23 cellular contexts compared by ENCODE assay signal in the genomic region with DNA sequence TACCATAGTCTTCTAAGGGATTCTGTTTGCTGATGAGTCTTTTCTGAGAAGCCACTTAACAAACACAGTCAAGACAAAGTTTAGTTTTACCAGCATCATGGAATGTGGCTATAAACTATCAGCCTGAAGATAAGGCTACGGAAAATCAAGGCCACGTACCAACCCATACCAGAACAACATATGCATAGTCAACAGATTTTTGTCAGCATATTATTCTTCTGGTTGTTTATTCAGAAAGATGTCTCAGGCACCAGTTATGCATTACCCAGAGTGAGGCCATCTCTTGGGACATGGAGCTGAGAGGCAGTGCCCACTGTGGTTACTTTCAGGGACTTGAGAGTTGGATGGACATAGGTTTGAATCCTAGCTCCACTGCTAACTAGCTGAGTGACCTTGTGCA.
DNase-seq lines count a peak whose midpoint lies in the region; ATAC-seq, FAIRE-seq and TF ChIP-seq lines count a peak whose summit lies in the region.
"Had no signal": no experiment of that assay in that cellular context is flagged by ENCODE, and none has a peak within 500 bp of the region (broad histone marks: within the 10 kb centered on the region; RNA-seq: fewer than 3 reads in every experiment).

No MANE protein-coding gene starts in this region.

- no peaks in the 10 kb centered on the region for H4K20me1 ChIP-seq in HepG2 (ENCODE audit: insufficient read depth, low read length)
- H4K20me1 ChIP-seq in OCI-LY7 (ENCODE audit: insufficient read depth, low read length), result no peaks in the 10 kb centered on the region
- H4K20me1 ChIP-seq in K562 (replicated peaks; ENCODE audit: control insufficient read depth, insufficient read depth, low read length), result no peaks in the 10 kb centered on the region
- H4K20me1 ChIP-seq: BLaER1 had no signal

- H3K18ac ChIP-seq in mesenchymal stem cell (ENCODE audit: low read depth in 1 of 2, low read length in 2 of 2), result peak overlapping the region in 1 of 2 experiments; percentile 2

- CTCF ChIA-PET in HepG2 (lab: Yijun Ruan, JAX; ENCODE audit: low intra/inter-chr PET ratio, low total read pairs) (no interaction called here), OCI-LY7 (lab: Charles Lee; ENCODE audit: unreplicated experiment) (no interaction called here), K562 (lab: Yijun Ruan, JAX; ENCODE audit: low intra/inter-chr PET ratio) (no interaction called here)

- H3K79me2 ChIP-seq in HepG2 (ENCODE audit: insufficient read depth, low read length) (no peaks in the 10 kb centered on the region), OCI-LY7 (ENCODE audit: insufficient read depth, low read depth, low read length) (no peaks in the 10 kb centered on the region), K562 (ENCODE audit: control insufficient read depth, insufficient read depth, low read length) (no peaks in the 10 kb centered on the region)

- H4K8ac ChIP-seq in mesenchymal stem cell (ENCODE audit: low read length), result no peak overlapping the region

- TF ChIP-seq POLR2A in HepG2 (IDR thresholded peaks at IDR 0.05; ENCODE audit: insufficient read depth in 1 of 2, low read depth in 2 of 2, low read length in 2 of 2) (no peak), right lobe of liver (IDR thresholded peaks at IDR 0.05) (no peak), K562 (conservative IDR thresholded peaks at IDR 0.05) (no peak)

- H2AFZ ChIP-seq in HepG2 (ENCODE audit: low read length) (no peak overlapping the region), OCI-LY7 (ENCODE audit: low read length) (peak overlapping the region; percentile 93; the same call in 1 of the 2 replicates), K562 (ENCODE audit: low read depth, low read length) (no peak overlapping the region), mesenchymal stem cell (ENCODE audit: low read depth, low read length) (no peak overlapping the region)

- no peak overlapping the region for H2BK120ac ChIP-seq in mesenchymal stem cell (ENCODE audit: low read depth, low read length)

- H4K91ac ChIP-seq in mesenchymal stem cell (ENCODE audit: low read length), result no peak overlapping the region

- no peak overlapping the region for H3K4ac ChIP-seq in mesenchymal stem cell (ENCODE audit: low read depth in 1 of 2, low read length in 2 of 2)

- H3K4me2 ChIP-seq in HepG2 (ENCODE audit: low read depth, low read length) (no peak overlapping the region), OCI-LY7 (ENCODE audit: low read length) (peak overlapping the region; percentile 33; the same call in 1 of the 2 replicates), K562 (ENCODE audit: insufficient read depth, low read length) (no peak overlapping the region), mesenchymal stem cell (ENCODE audit: low read length, poor library complexity, severe bottlenecking) (no peak overlapping the region)
- H3K4me2 ChIP-seq: BLaER1 had no signal

- H3K9me2 ChIP-seq in OCI-LY7 (ENCODE audit: insufficient read depth, low read length), result no peaks in the 10 kb centered on the region

- DNase-seq in HepG2 (ENCODE audit: low spot score) (no peak), right lobe of liver (no peak), OCI-LY7 (ENCODE audit: low spot score) (no peak), K562 (ENCODE audit: extremely low read depth in 1 of 4, low spot score in 3 of 4) (no peak), mesenchymal stem cell (peak; percentile 24), Kasumi-1 (lab: John Stamatoyannopoulos, UW) (no peak), NCI-H82 treated with DMSO at 0.1 percent for 48 hours (lab: John Stamatoyannopoulos, UW; ENCODE audit: unreplicated experiment) (no peak)
- DNase-seq: ACHN; BE2C; C1 segment of cervical spinal cord; CD4-positive, alpha-beta memory T cell; CD4-positive, CD25-positive, alpha-beta regulatory T cell; CD8-positive, alpha-beta memory T cell; COR-L47; DMS 273 treated with DMSO at 0.1 percent for 48 hours; DMS79 treated with DMSO at 0.1 percent for 48 hours; GF-D8 had no signal

- H3K9me3 ChIP-seq in HepG2 (ENCODE audit: low read length), result no peaks in the 10 kb centered on the region
- no peaks in the 10 kb centered on the region for H3K9me3 ChIP-seq in right lobe of liver
- H3K9me3 ChIP-seq in OCI-LY7 (ENCODE audit: low read length), result no peaks in the 10 kb centered on the region
- no peaks in the 10 kb centered on the region for H3K9me3 ChIP-seq in K562 (replicated peaks; ENCODE audit: control insufficient read depth, insufficient read depth, low read depth, low read length)
- no peaks in the 10 kb centered on the region for H3K9me3 ChIP-seq in mesenchymal stem cell (ENCODE audit: control insufficient read depth, low read length)
- H3K9me3 ChIP-seq: BE2C, BLaER1 had no signal

- no peaks in the 10 kb centered on the region for H3K79me1 ChIP-seq in mesenchymal stem cell (replicated peaks; ENCODE audit: low read length, poor library complexity, severe bottlenecking)

- no peaks in the 10 kb centered on the region for H3K36me3 ChIP-seq in HepG2 (replicated peaks in 1 of 2; ENCODE audit: control insufficient read depth in 1 of 2, insufficient read depth in 2 of 2, low read length in 2 of 2)
- H3K36me3 ChIP-seq in right lobe of liver, result no peaks in the 10 kb centered on the region
- no peaks in the 10 kb centered on the region for H3K36me3 ChIP-seq in OCI-LY7 (ENCODE audit: insufficient read depth, low read length)
- H3K36me3 ChIP-seq in K562 (ENCODE audit: control insufficient read depth, insufficient read depth, low read length), result no peaks in the 10 kb centered on the region
- H3K36me3 ChIP-seq in mesenchymal stem cell (ENCODE audit: control insufficient read depth in 1 of 2, insufficient read depth in 2 of 2, low read depth in 1 of 2, low read length in 2 of 2), result no peaks in the 10 kb centered on the region
- H3K36me3 ChIP-seq: BE2C, BLaER1 had no signal

- BruUV-seq in HepG2 (replicated peaks; lab: Mats Ljungman, UMichigan) (no TSS peak), OCI-LY7 (replicated peaks; lab: Mats Ljungman, UMichigan) (no TSS peak), K562 (replicated peaks; lab: Mats Ljungman, UMichigan) (no TSS peak)

- H2BK12ac ChIP-seq in mesenchymal stem cell (ENCODE audit: low read length in 2 of 2), result no peak overlapping the region

- H2BK15ac ChIP-seq in mesenchymal stem cell (ENCODE audit: low read depth, poor library complexity, severe bottlenecking), result no peak overlapping the region

- H3K27me3 ChIP-seq in HepG2 (ENCODE audit: control insufficient read depth in 1 of 2, insufficient read depth in 2 of 2, low read length in 2 of 2) (no peaks in the 10 kb centered on the region), right lobe of liver (no peaks in the 10 kb centered on the region), K562 (ENCODE audit: control insufficient read depth in 2 of 2, insufficient read depth in 2 of 2, low read length in 2 of 2) (no peaks in the 10 kb centered on the region), mesenchymal stem cell (ENCODE audit: control insufficient read depth in 1 of 2, insufficient read depth in 1 of 2, low read length in 2 of 2) (no peaks in the 10 kb centered on the region)
- H3K27me3 ChIP-seq: BE2C, BLaER1 had no signal

- TF ChIP-seq CTCF in HepG2 (CRISPR knock-in tag; IDR thresholded peaks at IDR 0.05), result no peak
- no peak for TF ChIP-seq CTCF in right lobe of liver (IDR thresholded peaks at IDR 0.05)
- no peak for TF ChIP-seq CTCF in OCI-LY7 (conservative IDR thresholded peaks at IDR 0.05; ENCODE audit: low read length)
- TF ChIP-seq CTCF in K562 (IDR thresholded peaks at IDR 0.05 in 2 of 3, conservative IDR thresholded peaks at IDR 0.05 in 1 of 3; ENCODE audit: insufficient read depth in 2 of 3, low read depth in 1 of 3, low read length in 3 of 3), result no peak

- H3K23ac ChIP-seq in mesenchymal stem cell (ENCODE audit: low read length in 2 of 2), result no peak overlapping the region

- 18% methylated on average over 2 of the region's 2 CpGs for WGBS in HepG2 (ENCODE audit: low lambda C conversion rate)
- WGBS in right lobe of liver (ENCODE audit: insufficient coverage, low coverage, low lambda C conversion rate, missing lambda C conversion rate), result 58% methylated on average over 2 of the region's 2 CpGs
- WGBS in K562 (ENCODE audit: insufficient coverage, low coverage, missing lambda C conversion rate), result 0% methylated on average over 2 of the region's 2 CpGs
- 40% methylated on average over 1 of the region's 2 CpGs for WGBS in mesenchymal stem cell

- in situ Hi-C loops in HepG2 (cut with HindIII; ENCODE audit: extremely low pct_ligation_motif_present, low pct_unique_long_range_greater_than_20kb), result no loop called here
- in situ Hi-C loops in K562 (cut with MboI), result no loop called here

- H3K9ac ChIP-seq in HepG2 (ENCODE audit: insufficient read depth, low read depth, low read length), result no peak overlapping the region
- no peak overlapping the region for H3K9ac ChIP-seq in K562 (ENCODE audit: insufficient read depth in 1 of 2, low read depth in 2 of 2, low read length in 2 of 2)
- H3K9ac ChIP-seq in mesenchymal stem cell (ENCODE audit: low read length), result no peak overlapping the region
- H3K9ac ChIP-seq: BLaER1 had no signal

- intact Hi-C loops in HepG2 (cut with micrococcal nuclease; ENCODE audit: unreplicated experiment) (no loop called here), right lobe of liver (cut with DNase I) (no loop called here), OCI-LY7 (cut with micrococcal nuclease; ENCODE audit: unreplicated experiment) (no loop called here), K562 (cut with micrococcal nuclease) (no loop called here)

- no peak for ATAC-seq in HepG2
- ATAC-seq in right lobe of liver, result no peak
- no peak for ATAC-seq in K562
- no peak for ATAC-seq in GM21390 (IDR thresholded peaks at IDR 0.05; ENCODE audit: unreplicated experiment)

- no peak overlapping the region for H2AK5ac ChIP-seq in mesenchymal stem cell (ENCODE audit: low read length, severe bottlenecking)

- H3K9me1 ChIP-seq in K562 (ENCODE audit: control insufficient read depth, insufficient read depth, low read length), result no peaks in the 10 kb centered on the region

- FAIRE-seq in HepG2 (lab: Jason Lieb, UNC) (no peak), K562 (lab: Jason Lieb, UNC) (no peak)
- FAIRE-seq: G401.6, GM12891, GM19239 had no signal

- TF ChIP-seq RAD21 in HepG2 (CRISPR knock-in tag; IDR thresholded peaks at IDR 0.05), result no peak
- no peak for TF ChIP-seq RAD21 in K562 (CRISPR knock-in tag; conservative IDR thresholded peaks at IDR 0.05 in 1 of 2, IDR thresholded peaks at IDR 0.05 in 1 of 2)

- H3K27ac ChIP-seq in HepG2 (ENCODE audit: extremely low read length, insufficient read depth, low read length) (no peak overlapping the region), right lobe of liver (no peak overlapping the region), OCI-LY7 (ENCODE audit: low read depth, low read length, poor library complexity, severe bottlenecking) (no peak overlapping the region), K562 (ENCODE audit: extremely low read depth, low read depth, low read length) (no peak overlapping the region), mesenchymal stem cell (ENCODE audit: low read length, poor library complexity, severe bottlenecking) (no peak overlapping the region)
- H3K27ac ChIP-seq: 22Rv1, BLaER1 had no signal

- H3K14ac ChIP-seq in mesenchymal stem cell (ENCODE audit: low read length in 2 of 2), result no peak overlapping the region

- TF ChIP-seq EP300 in HepG2 (IDR thresholded peaks at IDR 0.05; ENCODE audit: low read depth in 2 of 2, low read length in 2 of 2) (no peak), HepG2 (CRISPR knock-in tag; IDR thresholded peaks at IDR 0.05; ENCODE audit: borderline replicate concordance) (no peak), K562 (IDR thresholded peaks at IDR 0.05; ENCODE audit: low read length) (no peak)

- H2BK5ac ChIP-seq in mesenchymal stem cell (ENCODE audit: low read depth, low read length, poor library complexity, severe bottlenecking), result no peak overlapping the region

- H3K4me3 ChIP-seq in HepG2 (replicated peaks in 1 of 3; ENCODE audit: insufficient read depth in 1 of 3, low read depth in 2 of 3, low read length in 3 of 3) (no peak overlapping the region), right lobe of liver (no peak overlapping the region), OCI-LY7 (ENCODE audit: low read depth, low read length, poor library complexity, severe bottlenecking) (no peak overlapping the region), K562 (no peak overlapping the region), mesenchymal stem cell (ENCODE audit: insufficient read depth in 1 of 2, low read depth in 1 of 2, low read length in 2 of 2) (no peak overlapping the region)
- H3K4me3 ChIP-seq: BLaER1 had no signal

- POLR2A ChIA-PET in HepG2 (lab: Yijun Ruan, JAX) (no interaction called here), OCI-LY7 (lab: Charles Lee) (interaction anchor here (0.6 to 1.4 kb wide), 4 partner anchors 12 to 1033 kb away, joined by 3 to 7 read pairs (median 4); no protein-coding TSS in a partner anchor), K562 (lab: Yijun Ruan, JAX) (no interaction called here)

- H3K4me1 ChIP-seq in HepG2 (ENCODE audit: insufficient read depth, low read length), result no peaks in the 10 kb centered on the region
- H3K4me1 ChIP-seq in right lobe of liver, result no peaks in the 10 kb centered on the region
- H3K4me1 ChIP-seq in OCI-LY7 (ENCODE audit: insufficient read depth, low read length, poor library complexity, severe bottlenecking), result peaks cover 20% of the 10 kb centered on the region
- H3K4me1 ChIP-seq in K562 (replicated peaks in 1 of 2; ENCODE audit: control insufficient read depth in 2 of 2, insufficient read depth in 2 of 2, low read length in 2 of 2), result no peaks in the 10 kb centered on the region
- no peaks in the 10 kb centered on the region for H3K4me1 ChIP-seq in mesenchymal stem cell (ENCODE audit: control insufficient read depth, insufficient read depth, low read depth, low read length)
- H3K4me1 ChIP-seq: BE2C, BLaER1 had no signal

Comparison
In these comparisons a context has a peak if more than half of its experiments do, and no peak if none do; other contexts are left out.
1. Of the 241 proteins assayed by ChIP-seq in both HepG2 and K562: peak only in HepG2: MAFF; only in K562: none; in both: none; in neither: 239; mixed calls (peak in some experiments, not most) for 1.